8 cellular contexts compared by ENCODE assay signal in the genomic region with DNA sequence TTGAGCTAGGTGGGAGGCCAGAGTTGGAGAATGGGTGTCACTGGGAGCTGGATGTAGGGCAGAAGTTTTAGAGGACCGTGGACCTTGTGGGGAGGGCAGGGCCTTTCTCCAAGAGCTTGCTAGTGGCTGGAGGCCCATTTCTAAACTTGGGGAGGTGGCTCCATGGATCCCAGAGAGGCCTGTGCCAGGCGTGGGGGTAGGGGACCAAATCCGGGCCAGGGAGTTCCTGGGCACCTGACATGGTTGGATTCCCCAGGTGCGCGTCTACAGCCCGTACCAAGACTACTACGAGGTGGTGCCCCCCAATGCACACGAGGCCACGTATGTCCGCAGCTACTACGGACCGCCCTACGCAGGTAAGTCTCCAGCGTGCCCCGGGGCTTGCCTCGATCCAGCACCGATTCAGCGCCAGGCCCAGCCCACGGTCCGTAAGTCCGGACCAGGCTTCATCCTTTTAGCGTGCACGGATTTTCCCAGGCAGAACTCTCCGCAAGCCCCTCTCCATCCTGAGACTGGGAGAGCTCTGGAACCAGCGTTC. TPM values are rescaled to one million over a fixed set of nuclear protein-coding genes. Genes with fewer than 3 reads are reported as not detected.
DNase-seq lines count a peak whose midpoint lies in the region; ATAC-seq and TF ChIP-seq lines count a peak whose summit lies in the region.

No MANE protein-coding gene starts in this region.

- H3K9ac ChIP-seq in DND-41 (ENCODE audit: low read depth, low read length) (no peak overlapping the region; the same call in 1 of the 2 replicates), fibroblast of lung (ENCODE audit: insufficient read depth, low read length) (peak overlapping the region; percentile 3)

- intact Hi-C loops in PC-9 (cut with micrococcal nuclease; ENCODE audit: unreplicated experiment): loop anchor here (1.0 to 2.0 kb wide), 5 partner anchors 35 to 354 kb away; no protein-coding TSS in a partner anchor
- intact Hi-C loops in sigmoid colon (cut with DNase I): loop anchor here (1.0 to 2.0 kb wide), 3 partner anchors 34 to 309 kb away; no protein-coding TSS in a partner anchor

- TF ChIP-seq POLR2A in sigmoid colon (IDR thresholded peaks at IDR 0.05): no peak

- H3K27ac ChIP-seq in DND-41 (ENCODE audit: low read length) (no peak overlapping the region), PC-9 (no peak overlapping the region), fibroblast of lung (ENCODE audit: insufficient read depth, low read length) (no peak overlapping the region), sigmoid colon (peak overlapping the region in 2 of 4 donors; percentile 16 to 53)

- ATAC-seq in DND-41 (ENCODE audit: insufficient read depth, low read depth): 0 out of 3 replicates have a peak, but pooled peaks have one; percentile 4

- H3K4me2 ChIP-seq in DND-41 (ENCODE audit: insufficient read depth, low read length) (peak overlapping the region; percentile 56), PC-9 (peak overlapping the region; percentile 60), fibroblast of lung (ENCODE audit: extremely low read depth, insufficient read depth, low read length) (peak overlapping the region; percentile 73)

- H3K9me3 ChIP-seq in DND-41 (ENCODE audit: insufficient read depth, low read length, severe bottlenecking) (no peaks in the 10 kb centered on the region), PC-9 (ENCODE audit: insufficient read depth, low read depth) (no peaks in the 10 kb centered on the region), fibroblast of lung (ENCODE audit: control insufficient read depth, insufficient read depth, low read depth, low read length) (no peaks in the 10 kb centered on the region), sigmoid colon (no peaks in the 10 kb centered on the region)

- no peaks in the 10 kb centered on the region for H3K79me2 ChIP-seq in DND-41 (ENCODE audit: insufficient read depth, low read length)
- H3K79me2 ChIP-seq in PC-9 (ENCODE audit: low read depth): no peaks in the 10 kb centered on the region
- no peaks in the 10 kb centered on the region for H3K79me2 ChIP-seq in fibroblast of lung (ENCODE audit: control insufficient read depth, insufficient read depth, low read length)

- H3K4me1 ChIP-seq in DND-41 (ENCODE audit: insufficient read depth, low read length) (peaks cover 8% of the 10 kb centered on the region), PC-9 (replicated peaks; ENCODE audit: insufficient read depth) (peaks cover 14% of the 10 kb centered on the region), fibroblast of lung (ENCODE audit: control insufficient read depth, extremely low read depth, insufficient read depth, low read length) (no peaks in the 10 kb centered on the region), sigmoid colon (peaks cover 2 to 15% (median 11%) of the 10 kb centered on the region in 4 donors)

- no peaks in the 10 kb centered on the region; the same call in 1 of the 2 replicates for H4K20me1 ChIP-seq in DND-41 (ENCODE audit: insufficient read depth, low read length)
- H4K20me1 ChIP-seq in PC-9 (ENCODE audit: insufficient read depth): no peaks in the 10 kb centered on the region
- H4K20me1 ChIP-seq in fibroblast of lung (ENCODE audit: control insufficient read depth, extremely low read depth, insufficient read depth, low read length): no peaks in the 10 kb centered on the region

- H3K4me3 ChIP-seq in DND-41 (ENCODE audit: low read depth in 1 of 2, low read length in 2 of 2) (peak overlapping the region in 1 of 2 experiments; percentile 4; a peak in 1 of 4 replicates), PC-9 (no peak overlapping the region), fibroblast of lung (replicated peaks in 1 of 4; ENCODE audit: control extremely low read depth in 1 of 4, insufficient read depth in 1 of 4, low read depth in 3 of 4, low read length in 4 of 4) (peak overlapping the region; percentile 25 to 51 (median 36)), sigmoid colon (peak overlapping the region; percentile 8 to 46 (median 32))

- H2AFZ ChIP-seq in DND-41 (ENCODE audit: low read depth, low read length) (peak overlapping the region; percentile 74), PC-9 (no peak overlapping the region), fibroblast of lung (ENCODE audit: low read length) (peak overlapping the region; percentile 70)

- H3K36me3 ChIP-seq in DND-41 (ENCODE audit: insufficient read depth, low read length) (no peaks in the 10 kb centered on the region), PC-9 (ENCODE audit: low read depth) (no peaks in the 10 kb centered on the region), fibroblast of lung (ENCODE audit: control insufficient read depth, insufficient read depth, low read length) (no peaks in the 10 kb centered on the region), sigmoid colon (no peaks in the 10 kb centered on the region)

- BruUV-seq in PC-9 (replicated peaks; lab: Mats Ljungman, UMichigan): no TSS peak

- POLR2A ChIA-PET in PC-9 (lab: Charles Lee; ENCODE audit: unreplicated experiment): interaction anchor here (0.7 kb wide), 1 partner anchor 116 kb away, joined by 5 read pairs; no protein-coding TSS in a partner anchor

- no peak for TF ChIP-seq CTCF in DND-41 (IDR thresholded peaks at IDR 0.05; ENCODE audit: borderline replicate concordance, extremely low read depth, low read length, poor library complexity, severe bottlenecking)
- no peak for TF ChIP-seq CTCF in PC-9 (conservative IDR thresholded peaks at IDR 0.05)
- no peak for TF ChIP-seq CTCF in fibroblast of lung (conservative IDR thresholded peaks at IDR 0.05 in 1 of 2, IDR thresholded peaks at IDR 0.05 in 1 of 2; ENCODE audit: low read depth in 1 of 2, low read length in 2 of 2)
- no peak for TF ChIP-seq CTCF in sigmoid colon (IDR thresholded peaks at IDR 0.05)

- H3K27me3 ChIP-seq in DND-41 (ENCODE audit: insufficient read depth, low read length, poor library complexity) (no peaks in the 10 kb centered on the region), PC-9 (ENCODE audit: insufficient read depth, low read depth) (no peaks in the 10 kb centered on the region), fibroblast of lung (ENCODE audit: control insufficient read depth, insufficient read depth, low read length) (no peaks in the 10 kb centered on the region), sigmoid colon (no peaks in the 10 kb centered on the region)

- peaks cover 17% of the 10 kb centered on the region; the same call in 1 of the 2 replicates for H3F3A ChIP-seq in PC-9 (ENCODE audit: insufficient read depth, low read depth)

- DNase-seq in DND-41: no peak
- DNase-seq in PC-9: no peak
- DNase-seq in fibroblast of lung (ENCODE audit: low read depth in 2 of 2): no peak
- no peak for DNase-seq in sigmoid colon
- no peak for DNase-seq in iPS-NIHi7 (ENCODE audit: extremely low spot score)
- DNase-seq in middle frontal gyrus (ENCODE audit: extremely low spot score, low spot score): no peak
- no peak for DNase-seq in A172 (ENCODE audit: low spot score)
- DNase-seq in T1000 (lab: John Stamatoyannopoulos, UW): no peak

- TF ChIP-seq EP300 in sigmoid colon (IDR thresholded peaks at IDR 0.05): no peak

- WGBS in sigmoid colon, 2 donors: 38 to 68% methylated on average over 25 of the region's 25 CpGs

- CTCF ChIA-PET in PC-9 (lab: Charles Lee): interaction anchor here (0.5 to 4.5 kb wide), 11 partner anchors 13 to 905 kb away, joined by 3 to 59 read pairs (median 8); a partner anchor contains a TSS

- H3K9me2 ChIP-seq in PC-9 (ENCODE audit: insufficient read depth): no peaks in the 10 kb centered on the region

RNA-seq across cellular contexts. Expression of a gene that starts 14.2 kb away (rescaled TPM):
- 29.1 and 40.1 TPM in 2 replicates for total RNA-seq in PC-9 (2021)
- 0.77 and 2.5 TPM in 2 replicates for total RNA-seq in fibroblast of lung
- 0.37 and 0.41 TPM in 2 replicates for polyA plus RNA-seq in fibroblast of lung
- 0.39 and 0.59 TPM in 2 replicates for polyA plus RNA-seq in fibroblast of lung (2012)
- polyA minus RNA-seq in fibroblast of lung (ENCODE audit: low replicate concordance): 1.1 TPM in 1 of 2 replicates, not detected in the other
- 10 to 100 TPM; 30.3 to 90.3 (median 45.2) TPM for total RNA-seq in sigmoid colon
- 10 to 100 TPM; 15.2 to 21.6 (median 17.8) TPM for polyA plus RNA-seq in sigmoid colon
- total RNA-seq in A172 (2014; rRNA removed; shearing (Covaris generic)): 6.2 and 10.2 TPM in 2 replicates
